8 cellular contexts compared by ENCODE assay signal in the genomic region with DNA sequence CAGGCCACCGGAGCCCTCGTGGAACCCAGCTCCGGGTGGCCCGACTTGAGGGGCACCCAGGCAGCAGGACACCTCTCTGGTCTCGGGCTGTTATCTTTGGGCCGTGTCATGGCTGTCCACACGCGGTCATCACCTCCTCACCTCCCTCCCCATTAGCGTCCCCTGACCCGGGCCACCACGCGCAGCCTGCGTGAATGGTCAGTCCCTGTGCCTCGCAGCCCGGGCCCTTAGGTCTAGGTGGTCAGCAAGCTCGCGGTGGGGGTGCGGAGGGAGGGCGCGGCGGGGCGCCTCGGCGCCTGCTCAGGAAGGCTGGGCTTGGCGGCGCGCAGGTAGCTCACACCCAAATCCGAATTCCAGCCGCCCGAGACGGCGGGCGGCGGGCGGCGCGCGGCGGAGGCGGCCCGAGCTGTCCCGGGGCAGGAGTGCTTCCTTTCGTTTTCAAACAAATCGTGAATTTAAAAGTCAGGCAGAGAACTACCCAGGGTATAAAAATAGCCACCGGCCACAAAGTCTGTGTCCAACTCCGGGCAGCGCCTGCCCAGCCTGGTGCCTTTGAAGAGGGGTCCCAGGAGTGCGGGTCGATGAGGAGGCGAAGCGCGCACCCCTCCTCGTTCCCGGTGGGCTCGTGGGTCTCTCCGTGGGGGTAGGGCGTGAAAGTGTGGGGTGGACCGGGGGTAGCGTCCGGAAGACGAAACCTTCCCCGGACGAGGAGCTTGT. TPM values are rescaled to one million over a fixed set of nuclear protein-coding genes. Genes with fewer than 3 reads are reported as not detected.
DNase-seq lines count a peak whose midpoint lies in the region; ATAC-seq and TF ChIP-seq lines count a peak whose summit lies in the region.

No MANE protein-coding gene starts in this region.

- TF ChIP-seq CTCF in BE2C (IDR thresholded peaks at IDR 0.05; ENCODE audit: low read depth, low read length) (no peak), right atrium auricular region (IDR thresholded peaks at IDR 0.05) (no peak)

- peak overlapping the region; percentile 69 for H3K4me3 Mint-ChIP-seq in activated naive CD8-positive, alpha-beta T cell treated with anti-CD3 and anti-CD28 coated beads, Interleukin-2, amount 50 U/mL, for 24 hours

- no peak overlapping the region for H3K27ac Mint-ChIP-seq in activated naive CD8-positive, alpha-beta T cell treated with anti-CD3 and anti-CD28 coated beads, Interleukin-2, amount 50 U/mL, for 24 hours

- H3K4me1 ChIP-seq in BE2C (peaks cover 23% of the 10 kb centered on the region), right atrium auricular region (peaks cover 0 to 51% of the 10 kb centered on the region in 2 donors)

- H3K9me3 Mint-ChIP-seq in activated naive CD8-positive, alpha-beta T cell treated with anti-CD3 and anti-CD28 coated beads, Interleukin-2, amount 50 U/mL, for 24 hours = no peaks in the 10 kb centered on the region

- H3K27me3 ChIP-seq in BE2C (no peaks in the 10 kb centered on the region), right atrium auricular region (no peaks in the 10 kb centered on the region)

- H3K36me3 ChIP-seq in BE2C (no peaks in the 10 kb centered on the region), right atrium auricular region (no peaks in the 10 kb centered on the region)

- H3K36me3 Mint-ChIP-seq in activated naive CD8-positive, alpha-beta T cell treated with anti-CD3 and anti-CD28 coated beads, Interleukin-2, amount 50 U/mL, for 24 hours (ENCODE audit: low read depth) = no peaks in the 10 kb centered on the region

- no peak for ATAC-seq in activated naive CD8-positive, alpha-beta T cell treated with anti-CD3 and anti-CD28 coated beads, Interleukin-2, amount 50 U/mL, for 24 hours
- ATAC-seq in GM18519 (IDR thresholded peaks at IDR 0.05; ENCODE audit: low FRiP score, unreplicated experiment) (no peak), GM21737 (IDR thresholded peaks at IDR 0.05; ENCODE audit: unreplicated experiment) (no peak)

- no peaks in the 10 kb centered on the region for H3K9me3 ChIP-seq in BE2C
- no peaks in the 10 kb centered on the region for H3K9me3 ChIP-seq in right atrium auricular region

- H3K4me3 ChIP-seq in BE2C (ENCODE audit: low read depth, low read length) (peak overlapping the region; percentile 31), right atrium auricular region (peak overlapping the region; percentile 57 to 65)
- peak overlapping the region; percentile 11; the same call in 1 of the 2 replicates for H3K4me3 ChIP-seq in Jurkat, Clone E6-1 (ENCODE audit: low read length)

- H3K27me3 Mint-ChIP-seq in activated naive CD8-positive, alpha-beta T cell treated with anti-CD3 and anti-CD28 coated beads, Interleukin-2, amount 50 U/mL, for 24 hours = peaks cover 10% of the 10 kb centered on the region

- peaks cover 7% of the 10 kb centered on the region for H3K4me1 Mint-ChIP-seq in activated naive CD8-positive, alpha-beta T cell treated with anti-CD3 and anti-CD28 coated beads, Interleukin-2, amount 50 U/mL, for 24 hours

- peak overlapping the region; percentile 93 to 96 for H3K27ac ChIP-seq in right atrium auricular region

- DNase-seq in BE2C = no peak
- no peak for DNase-seq in Jurkat, Clone E6-1 (ENCODE audit: low read depth, low spot score)
- DNase-seq in activated naive CD8-positive, alpha-beta T cell treated with anti-CD3 and anti-CD28 coated beads, Interleukin-2, amount 50 U/mL, for 24 hours = peak; percentile 24
- no peak for DNase-seq in right atrium auricular region (ENCODE audit: low spot score)
- peak; percentile 23 for DNase-seq in renal cortical epithelial cell (ENCODE audit: low read depth)
- no peak for DNase-seq in GOT3 (lab: John Stamatoyannopoulos, UW)

RNA-seq across cellular contexts. Expression of a gene that starts 1.0 kb away (rescaled TPM):
- polyA plus RNA-seq in BE2C (2012; ENCODE audit: insufficient read depth, insufficient read length, low read depth) = 47.3 TPM
- polyA plus RNA-seq in Jurkat, Clone E6-1 (2012; ENCODE audit: insufficient read depth, insufficient read length) = 25.4 TPM
- 10 to 100 TPM; 34.5 to 50.8 TPM for total RNA-seq in right atrium auricular region
- 8.3 and 26.5 TPM in 2 replicates for total RNA-seq in renal cortical epithelial cell

Comparison
In these comparisons a context has a peak if more than half of its experiments do, and no peak if none do; other contexts are left out.
1. DNase-seq: peak in activated naive CD8-positive, alpha-beta T cell treated with anti-CD3 and anti-CD28 coated beads, Interleukin-2, amount 50 U/mL, for 24 hours (single experiment) and renal cortical epithelial cell (single experiment); none in BE2C (single experiment), Jurkat, Clone E6-1 (single experiment), right atrium auricular region (single experiment) and GOT3 (single experiment).
2. H3K4me3 ChIP-seq: peak in every context shown above with its lines; median percentile 61 in right atrium auricular region; 31 in BE2C; 11 in Jurkat, Clone E6-1.